Comparison of ENCODE assay signal across 35 cellular contexts in genomic region chr1:182574156-182574555, GRCh38.
"Had no signal": no experiment of that assay in that cellular context is flagged by ENCODE, and none has a peak within 500 bp of the region (broad histone marks: within the 10 kb centered on the region; RNA-seq: fewer than 3 reads in every experiment).

No MANE protein-coding gene starts in this region.

- H3K4me3 ChIP-seq: adrenal gland, body of pancreas, breast epithelium had no signal

- H3K27me3 ChIP-seq: adrenal gland, body of pancreas, brain microvascular endothelial cell, breast epithelium had no signal

- H3K4me3 Mint-ChIP-seq: activated B cell treated with CpG ODN at 0.5 μM for 24 hours; activated CD4-positive, alpha-beta memory T cell treated with anti-CD3 and anti-CD28 coated beads for 36 hours; activated CD4-positive, alpha-beta T cell treated with anti-CD3 and anti-CD28 coated beads, Interleukin-2, amount 10 ng/mL, durations not matched to agents 24 days and 14 days; activated CD8-positive, alpha-beta T cell treated with anti-CD3 and anti-CD28 coated beads for 36 hours; activated naive CD4-positive, alpha-beta T cell treated with anti-CD3 and anti-CD28 coated beads for 36 hours; activated naive CD8-positive, alpha-beta T cell treated with anti-CD3 and anti-CD28 coated beads for 36 hours; activated T-cell treated with anti-CD3 and anti-CD28 coated beads, Interleukin-2, amount 50 U/mL, for 4 hours; activated T-cell treated with anti-CD3 and anti-CD28 coated beads, Interleukin-2, amount 50 U/mL, for 72 hours; activated T-helper 1 cell treated with anti-CD3 and anti-CD28 coated beads, Interleukin-12 subunit alpha, Interleukin-12 subunit beta, Interleukin-2, Interleukin-4 antibody, amounts not matched to agents 30 ng/mL and 10 ng/mL and 1 ng/mL, durations not matched to agents 14 hours and 24 hours and 36 hours; activated T-helper 17 cell treated with anti-CD3 and anti-CD28 coated beads, Interleukin-2, amount 50 U/mL, for 72 hours; T-helper 1 cell treated with Interleukin-12 subunit alpha and Interleukin-12 subunit beta and Interleukin-4 antibody, amounts not matched to agents 30 μg/mL and 1 μg/mL, for 36 hours; T-helper 2 cell treated with Interferon-gamma antibody and Interleukin-4, amounts not matched to agents 5 μg/mL and 100 μg/mL, for 36 hours had no signal

- H3K4me1 Mint-ChIP-seq: activated CD4-positive, alpha-beta T cell treated with anti-CD3 and anti-CD28 coated beads, Interleukin-2, amount 10 ng/mL, durations not matched to agents 24 days and 14 days; activated T-helper 17 cell treated with anti-CD3 and anti-CD28 coated beads, Interleukin-2, amount 50 U/mL, for 72 hours had no signal

- H3K36me3 ChIP-seq: brain microvascular endothelial cell had no signal

- H3K27ac ChIP-seq: body of pancreas, brain microvascular endothelial cell, breast epithelium, VCaP had no signal

- DNase-seq: activated B cell treated with CpG ODN at 0.5 μM for 24 hours; activated CD4-positive, alpha-beta memory T cell treated with anti-CD3 and anti-CD28 coated beads for 36 hours; activated CD4-positive, alpha-beta T cell treated with anti-CD3 and anti-CD28 coated beads for 4 hours; activated CD4-positive, alpha-beta T cell treated with anti-CD3 and anti-CD28 coated beads, Interleukin-2, amount 10 ng/mL, durations not matched to agents 24 days and 14 days; activated CD4-positive, alpha-beta T cell treated with anti-CD3 and anti-CD28 coated beads, Interleukin-2, amount 50 U/mL, for 1 hour; activated CD4-positive, alpha-beta T cell treated with anti-CD3 and anti-CD28 coated beads, Interleukin-2, amount 50 U/mL, for 4 hours; activated CD4-positive, CD25-positive, alpha-beta regulatory T cell treated with anti-CD3 and anti-CD28 coated beads, Interleukin-2, amount 50 U/mL, for 72 hours; activated CD8-positive, alpha-beta memory T cell treated with anti-CD3 and anti-CD28 coated beads, Interleukin-2, amount 50 U/mL, for 4 hours; activated CD8-positive, alpha-beta T cell treated with anti-CD3 and anti-CD28 coated beads for 36 hours; activated effector memory CD4-positive, alpha-beta T cell treated with anti-CD3 and anti-CD28 coated beads, Interleukin-2, amount 50 U/mL, for 16 hours; activated gamma-delta T cell treated with Interleukin-2 at 50 U/mL for 16 hours; activated naive CD4-positive, alpha-beta T cell; activated naive CD4-positive, alpha-beta T cell treated with anti-CD3 and anti-CD28 coated beads for 36 hours; activated naive CD4-positive, alpha-beta T cell treated with anti-CD3 and anti-CD28 coated beads, Interleukin-2, amount 50 U/mL, for 16 hours; activated naive CD8-positive, alpha-beta T cell treated with anti-CD3 and anti-CD28 coated beads for 36 hours; activated T-cell treated with anti-CD3 and anti-CD28 coated beads for 4 hours; activated T-cell treated with anti-CD3 and anti-CD28 coated beads, Interleukin-2, amount 50 U/mL, for 1 hour; activated T-cell treated with anti-CD3 and anti-CD28 coated beads, Interleukin-2, amount 50 U/mL, for 4 hours; activated T-cell treated with anti-CD3 and anti-CD28 coated beads, Interleukin-2, amount 50 U/mL, for 72 hours; adrenal gland; amniotic stem cell; aorta; body of pancreas; brain microvascular endothelial cell; central memory CD4-positive, alpha-beta T cell; T-helper 1 cell; T-helper 2 cell; T-helper 9 cell had no signal

- H3K27me3 Mint-ChIP-seq: activated B cell treated with CpG ODN at 0.5 μM for 24 hours; activated CD4-positive, alpha-beta memory T cell treated with anti-CD3 and anti-CD28 coated beads for 36 hours; activated CD4-positive, alpha-beta T cell treated with anti-CD3 and anti-CD28 coated beads, Interleukin-2, amount 10 ng/mL, durations not matched to agents 24 days and 14 days; activated CD8-positive, alpha-beta T cell treated with anti-CD3 and anti-CD28 coated beads for 36 hours; activated naive CD8-positive, alpha-beta T cell treated with anti-CD3 and anti-CD28 coated beads for 36 hours; activated T-helper 17 cell treated with anti-CD3 and anti-CD28 coated beads, Interleukin-2, amount 50 U/mL, for 72 hours had no signal

- H3K9me3 ChIP-seq: adrenal gland, body of pancreas, breast epithelium had no signal

- H3K27ac Mint-ChIP-seq: activated B cell treated with CpG ODN at 0.5 μM for 24 hours; activated CD4-positive, alpha-beta memory T cell treated with anti-CD3 and anti-CD28 coated beads for 36 hours; activated CD4-positive, alpha-beta T cell treated with anti-CD3 and anti-CD28 coated beads, Interleukin-2, amount 10 ng/mL, durations not matched to agents 24 days and 14 days; activated CD8-positive, alpha-beta T cell treated with anti-CD3 and anti-CD28 coated beads for 36 hours; activated naive CD4-positive, alpha-beta T cell treated with anti-CD3 and anti-CD28 coated beads for 36 hours; activated naive CD4-positive, alpha-beta T cell treated with anti-CD3 and anti-CD28 coated beads, Interleukin-2, amount 50 U/mL, for 72 hours; activated naive CD8-positive, alpha-beta T cell treated with anti-CD3 and anti-CD28 coated beads for 36 hours; activated T-cell treated with anti-CD3 and anti-CD28 coated beads, Interleukin-2, amount 50 U/mL, for 72 hours; activated T-helper 1 cell treated with anti-CD3 and anti-CD28 coated beads, Interleukin-12 subunit alpha, Interleukin-12 subunit beta, Interleukin-2, Interleukin-4 antibody, amounts not matched to agents 30 ng/mL and 10 ng/mL and 1 ng/mL, durations not matched to agents 14 hours and 24 hours and 36 hours; activated T-helper 17 cell treated with anti-CD3 and anti-CD28 coated beads, Interleukin-2, amount 50 U/mL, for 72 hours; T-helper 1 cell treated with Interleukin-12 subunit alpha and Interleukin-12 subunit beta and Interleukin-4 antibody, amounts not matched to agents 30 μg/mL and 1 μg/mL, for 36 hours; T-helper 2 cell treated with Interferon-gamma antibody and Interleukin-4, amounts not matched to agents 5 μg/mL and 100 μg/mL, for 36 hours had no signal

- ATAC-seq: activated CD8-positive, alpha-beta T cell treated with anti-CD3 and anti-CD28 coated beads for 36 hours; activated naive CD4-positive, alpha-beta T cell treated with anti-CD3 and anti-CD28 coated beads, Interleukin-2, amount 50 U/mL, for 72 hours; activated T-cell treated with anti-CD3 and anti-CD28 coated beads, Interleukin-2, amount 50 U/mL, for 4 hours; activated T-cell treated with anti-CD3 and anti-CD28 coated beads, Interleukin-2, amount 50 U/mL, for 72 hours; activated T-helper 17 cell treated with anti-CD3 and anti-CD28 coated beads, Interleukin-2, amount 50 U/mL, for 72 hours; body of pancreas had no signal

- H3K4me1 ChIP-seq: body of pancreas, breast epithelium had no signal

- H3K9me3 Mint-ChIP-seq: activated B cell treated with CpG ODN at 0.5 μM for 24 hours; activated CD4-positive, alpha-beta memory T cell treated with anti-CD3 and anti-CD28 coated beads for 36 hours; activated CD4-positive, alpha-beta T cell treated with anti-CD3 and anti-CD28 coated beads, Interleukin-2, amount 10 ng/mL, durations not matched to agents 24 days and 14 days; activated CD8-positive, alpha-beta T cell treated with anti-CD3 and anti-CD28 coated beads for 36 hours; activated naive CD4-positive, alpha-beta T cell treated with anti-CD3 and anti-CD28 coated beads for 36 hours; activated naive CD4-positive, alpha-beta T cell treated with anti-CD3 and anti-CD28 coated beads, Interleukin-2, amount 50 U/mL, for 72 hours; activated naive CD8-positive, alpha-beta T cell treated with anti-CD3 and anti-CD28 coated beads for 36 hours; activated T-cell treated with anti-CD3 and anti-CD28 coated beads, Interleukin-2, amount 50 U/mL, for 4 hours; activated T-cell treated with anti-CD3 and anti-CD28 coated beads, Interleukin-2, amount 50 U/mL, for 72 hours; activated T-helper 1 cell treated with anti-CD3 and anti-CD28 coated beads, Interleukin-12 subunit alpha, Interleukin-12 subunit beta, Interleukin-2, Interleukin-4 antibody, amounts not matched to agents 30 ng/mL and 10 ng/mL and 1 ng/mL, durations not matched to agents 14 hours and 24 hours and 36 hours; activated T-helper 17 cell treated with anti-CD3 and anti-CD28 coated beads, Interleukin-2, amount 50 U/mL, for 72 hours; T-helper 1 cell treated with Interleukin-12 subunit alpha and Interleukin-12 subunit beta and Interleukin-4 antibody, amounts not matched to agents 30 μg/mL and 1 μg/mL, for 36 hours; T-helper 2 cell treated with Interferon-gamma antibody and Interleukin-4, amounts not matched to agents 5 μg/mL and 100 μg/mL, for 36 hours had no signal
